30 cellular contexts compared by ENCODE assay signal in genomic region chr5:135996611-135997010, GRCh38. TPM values are rescaled to one million over a fixed set of nuclear protein-coding genes. Genes with fewer than 3 reads are reported as not detected.
DNase-seq lines count a peak whose midpoint lies in the region; ATAC-seq, FAIRE-seq and TF ChIP-seq lines count a peak whose summit lies in the region.
"Had no signal": no experiment of that assay in that cellular context is flagged by ENCODE, and none has a peak within 500 bp of the region (broad histone marks: within the 10 kb centered on the region; RNA-seq: fewer than 3 reads in every experiment).

No MANE protein-coding gene starts in this region.

- peaks cover 6% of the 10 kb centered on the region for H3K4me1 ChIP-seq in mammary epithelial cell (ENCODE audit: insufficient read depth, low read length)
- H3K4me1 ChIP-seq in effector memory CD4-positive, alpha-beta T cell (ENCODE audit: control insufficient read depth, insufficient read depth, low read length, poor library complexity, severe bottlenecking), result no peaks in the 10 kb centered on the region
- H3K4me1 ChIP-seq: breast epithelium, psoas muscle had no signal

- POLR2A ChIA-PET in MCF 10A (lab: Yijun Ruan, JAX), result interaction anchor here (1.9 to 39.3 kb wide), 3 partner anchors 9 to 32 kb away, joined by 6 to 1604 read pairs (median 93); partner anchors contain the start of gene TGFBI

- no peak for ATAC-seq in GM19351 (IDR thresholded peaks at IDR 0.05; ENCODE audit: unreplicated experiment)
- ATAC-seq: activated CD8-positive, alpha-beta T cell treated with anti-CD3 and anti-CD28 coated beads for 36 hours; activated naive CD4-positive, alpha-beta T cell treated with anti-CD3 and anti-CD28 coated beads, Interleukin-2, amount 50 U/mL, for 72 hours; esophagus mucosa; psoas muscle; stimulated activated effector memory CD8-positive, alpha-beta T cell treated with anti-CD3 and anti-CD28 coated beads, Interleukin-12 subunit alpha, Interleukin-12 subunit beta, amount 100 ng/mL, for 72 hours; WTC11 had no signal

- no peaks in the 10 kb centered on the region for H3K27me3 Mint-ChIP-seq in MCF 10A (ENCODE audit: insufficient read depth, unreplicated experiment)

- in situ Hi-C loops in mammary epithelial cell (cut with MboI; ENCODE audit: low sequenced_read_pairs in 2 of 2), result no loop called here

- H3K9me3 ChIP-seq in mammary epithelial cell (replicated peaks; ENCODE audit: insufficient read depth, low read length), result no peaks in the 10 kb centered on the region
- H3K9me3 ChIP-seq in effector memory CD4-positive, alpha-beta T cell (ENCODE audit: control insufficient read depth, low read length), result no peaks in the 10 kb centered on the region
- H3K9me3 ChIP-seq: breast epithelium, psoas muscle, testis had no signal

- H3K79me2 ChIP-seq in mammary epithelial cell (ENCODE audit: insufficient read depth, low read length), result no peaks in the 10 kb centered on the region

- peaks cover 6% of the 10 kb centered on the region for H3K36me3 Mint-ChIP-seq in MCF 10A (ENCODE audit: insufficient read depth, unreplicated experiment)
- H3K36me3 Mint-ChIP-seq: activated naive CD4-positive, alpha-beta T cell treated with anti-CD3 and anti-CD28 coated beads, Interleukin-2, amount 50 U/mL, for 72 hours; CD4-positive, alpha-beta memory T cell; memory B cell; stimulated activated effector memory CD8-positive, alpha-beta T cell treated with anti-CD3 and anti-CD28 coated beads, Interleukin-12 subunit alpha, Interleukin-12 subunit beta, amount 100 ng/mL, for 72 hours; WTC11 had no signal

- no peaks in the 10 kb centered on the region for H4K20me1 ChIP-seq in mammary epithelial cell (ENCODE audit: insufficient read depth, low read length)

- peak overlapping the region; percentile 79 for H3K27ac Mint-ChIP-seq in MCF 10A (ENCODE audit: low read depth, unreplicated experiment)
- H3K27ac Mint-ChIP-seq: activated CD8-positive, alpha-beta T cell treated with anti-CD3 and anti-CD28 coated beads for 36 hours; activated naive CD4-positive, alpha-beta T cell treated with anti-CD3 and anti-CD28 coated beads, Interleukin-2, amount 50 U/mL, for 72 hours; memory B cell; nephron progenitor cell; stimulated activated effector memory CD8-positive, alpha-beta T cell treated with anti-CD3 and anti-CD28 coated beads, Interleukin-12 subunit alpha, Interleukin-12 subunit beta, amount 100 ng/mL, for 72 hours; WTC11 had no signal

- no peak for FAIRE-seq in GM12891 (lab: Jason Lieb, UNC)
- FAIRE-seq: islet of Langerhans had no signal

- H3K4me3 Mint-ChIP-seq in MCF 10A (ENCODE audit: unreplicated experiment), result no peak overlapping the region
- H3K4me3 Mint-ChIP-seq: activated CD8-positive, alpha-beta T cell treated with anti-CD3 and anti-CD28 coated beads for 36 hours; CD4-positive, alpha-beta memory T cell; memory B cell; nephron progenitor cell; stimulated activated effector memory CD8-positive, alpha-beta T cell treated with anti-CD3 and anti-CD28 coated beads, Interleukin-12 subunit alpha, Interleukin-12 subunit beta, amount 100 ng/mL, for 72 hours; WTC11 had no signal

- no peak overlapping the region for H3K9ac ChIP-seq in mammary epithelial cell (ENCODE audit: insufficient read depth, low read length)
- H3K9ac ChIP-seq: KMS-11 had no signal

- H3K27me3 ChIP-seq in mammary epithelial cell (ENCODE audit: insufficient read depth, low read length), result no peaks in the 10 kb centered on the region
- H3K27me3 ChIP-seq in effector memory CD4-positive, alpha-beta T cell (replicated peaks; ENCODE audit: control insufficient read depth, insufficient read depth, low read length, poor library complexity, severe bottlenecking), result no peaks in the 10 kb centered on the region
- H3K27me3 ChIP-seq: breast epithelium, testis had no signal

- no peaks in the 10 kb centered on the region for H3K9me3 Mint-ChIP-seq in MCF 10A (ENCODE audit: unreplicated experiment)
- H3K9me3 Mint-ChIP-seq: activated CD8-positive, alpha-beta T cell treated with anti-CD3 and anti-CD28 coated beads for 36 hours; activated naive CD4-positive, alpha-beta T cell treated with anti-CD3 and anti-CD28 coated beads, Interleukin-2, amount 50 U/mL, for 72 hours; memory B cell; stimulated activated effector memory CD8-positive, alpha-beta T cell treated with anti-CD3 and anti-CD28 coated beads, Interleukin-12 subunit alpha, Interleukin-12 subunit beta, amount 100 ng/mL, for 72 hours had no signal

- dilution Hi-C loops in mammary epithelial cell (cut with HindIII; ENCODE audit: low sequenced_read_pairs), result no loop called here

- no peak overlapping the region for H2AFZ ChIP-seq in mammary epithelial cell (ENCODE audit: low read depth, low read length)

- H3K36me3 ChIP-seq in mammary epithelial cell (ENCODE audit: insufficient read depth, low read length), result no peaks in the 10 kb centered on the region
- no peaks in the 10 kb centered on the region for H3K36me3 ChIP-seq in effector memory CD4-positive, alpha-beta T cell (ENCODE audit: control insufficient read depth, insufficient read depth, low read length)
- H3K36me3 ChIP-seq: breast epithelium had no signal

- DNase-seq in MCF 10A (ENCODE audit: unreplicated experiment) (no peak), mammary epithelial cell (no peak), astrocyte of the hippocampus (ENCODE audit: low read depth, low spot score) (peak; percentile 67), iris pigment epithelial cell (ENCODE audit: low read depth) (peak; percentile 42), iPS-NIHi7 (ENCODE audit: extremely low spot score) (no peak), GM12891 (ENCODE audit: insufficient read length, low spot score) (no peak)
- DNase-seq in effector memory CD4-positive, alpha-beta T cell, result no peak
- DNase-seq: 8988T; activated CD8-positive, alpha-beta T cell treated with anti-CD3 and anti-CD28 coated beads for 36 hours; activated T-cell treated with anti-CD3 and anti-CD28 coated beads, Interleukin-2, amount 50 U/mL, for 48 hours; CD4-positive, alpha-beta memory T cell; DMS79; dorsolateral prefrontal cortex; head of caudate nucleus; NCI-H1105 treated with DMSO at 0.1 percent for 48 hours; NCI-H2107; NCI-H524 treated with DMSO at 0.1 percent for 48 hours; nephron progenitor cell; psoas muscle; testis had no signal

- no peak overlapping the region for H3K4me3 ChIP-seq in mammary epithelial cell (replicated peaks in 1 of 3; ENCODE audit: insufficient read depth in 1 of 3, low read depth in 2 of 3, low read length in 3 of 3)
- H3K4me3 ChIP-seq in effector memory CD4-positive, alpha-beta T cell (ENCODE audit: insufficient read depth, low read depth, low read length, poor library complexity, severe bottlenecking), result no peak overlapping the region
- H3K4me3 ChIP-seq: breast epithelium, dorsolateral prefrontal cortex, psoas muscle, testis had no signal

- no peak for TF ChIP-seq POLR2A in GM12891 (IDR thresholded peaks at IDR 0.05; ENCODE audit: low read depth, low read length)

- peaks cover 45% of the 10 kb centered on the region for H3K4me1 Mint-ChIP-seq in MCF 10A (ENCODE audit: insufficient read depth, unreplicated experiment)
- H3K4me1 Mint-ChIP-seq: CD4-positive, alpha-beta memory T cell; stimulated activated effector memory CD8-positive, alpha-beta T cell treated with anti-CD3 and anti-CD28 coated beads, Interleukin-12 subunit alpha, Interleukin-12 subunit beta, amount 100 ng/mL, for 72 hours; WTC11 had no signal

- no peak overlapping the region for H3K27ac ChIP-seq in mammary epithelial cell (ENCODE audit: insufficient read depth, low read depth, low read length)
- no peak overlapping the region for H3K27ac ChIP-seq in effector memory CD4-positive, alpha-beta T cell (ENCODE audit: insufficient read depth, low read length, poor library complexity, severe bottlenecking)
- H3K27ac ChIP-seq: breast epithelium, dorsolateral prefrontal cortex, KMS-11, psoas muscle, testis had no signal

- H3K4me2 ChIP-seq in mammary epithelial cell (ENCODE audit: insufficient read depth, low read depth, low read length), result no peak overlapping the region
- H3K4me2 ChIP-seq: KMS-11 had no signal

- WGBS in mammary epithelial cell (ENCODE audit: low coverage, missing lambda C conversion rate), result 78% methylated on average over 2 of the region's 2 CpGs

- intact Hi-C loops in MCF 10A (cut with micrococcal nuclease) (no loop called here), mammary epithelial cell (cut with micrococcal nuclease) (no loop called here)

- BruUV-seq in MCF 10A (replicated peaks; lab: Mats Ljungman, UMichigan) (no TSS peak), mammary epithelial cell (replicated peaks; lab: Mats Ljungman, UMichigan) (no TSS peak)

- TF ChIP-seq CTCF in MCF 10A (IDR thresholded peaks at IDR 0.05; ENCODE audit: unreplicated experiment), result no peak
- no peak for TF ChIP-seq CTCF in mammary epithelial cell (conservative IDR thresholded peaks at IDR 0.05 in 1 of 2, IDR thresholded peaks at IDR 0.05 in 1 of 2; ENCODE audit: extremely low read depth in 1 of 2, insufficient read depth in 1 of 2, low read depth in 1 of 2, low read length in 2 of 2)

- CTCF ChIA-PET in MCF 10A (lab: Yijun Ruan, JAX), result interaction anchor here (0.6 to 1.9 kb wide), 8 partner anchors 9 to 166 kb away, joined by 3 to 9 read pairs (median 4); no protein-coding TSS in a partner anchor
- CTCF ChIA-PET in mammary epithelial cell (lab: Charles Lee; ENCODE audit: low non-redundant PET), result interaction anchor here (0.7 kb wide), 1 partner anchor 116 kb away, joined by 6 read pairs; no protein-coding TSS in a partner anchor

TF ChIP-seq in GM12891, 5 proteins besides CTCF, POLR2A, EP300 and RAD21:
- no peak for TF ChIP-seq POLR2AphosphoS5 (IDR thresholded peaks at IDR 0.05; ENCODE audit: low read depth, low read length)

RNA-seq across cellular contexts. Expression of gene TGFBI, which starts 32.2 kb away (rescaled TPM):
- 623 and 892 TPM in 2 replicates for total RNA-seq in MCF 10A (2022)
- 10 to 100 TPM; 56.0 to 77.3 TPM for total RNA-seq in mammary epithelial cell
- 264 TPM for polyA plus RNA-seq in mammary epithelial cell
- 390 TPM for polyA minus RNA-seq in mammary epithelial cell
- polyA plus RNA-seq in GM12891 (2012; ENCODE audit: low read depth, missing spikeins), result not detected
- total RNA-seq: activated CD8-positive, alpha-beta T cell treated with anti-CD3 and anti-CD28 coated beads for 36 hours; activated naive CD4-positive, alpha-beta T cell treated with anti-CD3 and anti-CD28 coated beads, Interleukin-2, amount 50 U/mL, for 72 hours had no signal

RNA-seq across cellular contexts. Expression of gene LECT2, which starts 41.8 kb away (rescaled TPM):
- total RNA-seq in MCF 10A (2022), result not detected in 2 replicates
- total RNA-seq in mammary epithelial cell, result not detected
- not detected for polyA plus RNA-seq in mammary epithelial cell
- not detected for polyA minus RNA-seq in mammary epithelial cell
- polyA plus RNA-seq in GM12891 (2012; ENCODE audit: low read depth, missing spikeins), result not detected
- total RNA-seq: activated CD8-positive, alpha-beta T cell treated with anti-CD3 and anti-CD28 coated beads for 36 hours; activated naive CD4-positive, alpha-beta T cell treated with anti-CD3 and anti-CD28 coated beads, Interleukin-2, amount 50 U/mL, for 72 hours; breast epithelium; CD4-positive, alpha-beta memory T cell; dorsolateral prefrontal cortex; esophagus mucosa; psoas muscle; T-helper 2 cell treated with Interferon-gamma antibody and Interleukin-4, amounts not matched to agents 100 ng/mL and 5 ng/mL, for 36 hours; WTC11 had no signal
- polyA plus RNA-seq: CD4-positive, alpha-beta memory T cell; psoas muscle had no signal

Comparison
In these comparisons a context has a peak if more than half of its experiments do, and no peak if none do; other contexts are left out.
1. DNase-seq: peak in astrocyte of the hippocampus (single experiment) and iris pigment epithelial cell (single experiment); none in MCF 10A (single experiment), mammary epithelial cell (single experiment), effector memory CD4-positive, alpha-beta T cell (0 of 3), iPS-NIHi7 (single experiment) and GM12891 (single experiment).